ENCODE assay signal across 1 cellular context in the genomic region with DNA sequence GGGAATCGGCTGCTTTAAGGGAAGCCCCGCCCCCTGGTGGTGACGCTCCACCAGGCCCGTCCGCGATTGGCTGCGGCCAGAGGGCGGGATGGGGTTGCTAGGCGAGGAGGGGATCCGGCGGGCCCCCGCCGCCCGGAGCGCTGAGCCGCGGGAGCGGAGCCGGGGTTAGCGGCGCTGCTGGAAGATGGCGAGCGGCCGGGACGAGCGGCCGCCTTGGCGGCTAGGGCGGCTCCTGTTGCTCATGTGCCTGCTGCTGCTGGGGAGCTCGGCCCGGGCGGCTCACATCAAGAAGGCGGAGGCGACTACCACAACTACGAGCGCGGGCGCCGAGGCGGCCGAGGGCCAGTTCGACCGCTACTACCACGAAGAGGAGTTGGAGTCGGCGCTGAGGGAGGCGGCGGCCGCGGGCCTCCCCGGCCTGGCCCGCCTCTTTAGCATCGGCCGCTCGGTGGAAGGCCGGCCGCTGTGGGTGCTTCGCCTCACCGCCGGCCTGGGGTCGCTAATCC.
TF ChIP-seq lines count a peak whose summit lies in the region.

A gene (plus strand): TSS at position 131 of the 506 bp plus-strand sequence. CDS start 54 bp downstream, at position 185.

TF ChIP-seq in HepG2, 621 proteins besides CTCF, POLR2A, EP300 and RAD21 (continued from another document and continues in another):
- TF ChIP-seq ZNF546 (CRISPR knock-in tag; conservative IDR thresholded peaks at IDR 0.05) = peak; percentile 78; the same call in 1 of the 2 replicates
- TF ChIP-seq ZNF34 (CRISPR knock-in tag; IDR thresholded peaks at IDR 0.05; ENCODE audit: borderline replicate concordance) = no peak
- TF ChIP-seq ZNF383 (CRISPR knock-in tag; IDR thresholded peaks at IDR 0.05; ENCODE audit: borderline replicate concordance) = no peak
- TF ChIP-seq, protein P1, sequence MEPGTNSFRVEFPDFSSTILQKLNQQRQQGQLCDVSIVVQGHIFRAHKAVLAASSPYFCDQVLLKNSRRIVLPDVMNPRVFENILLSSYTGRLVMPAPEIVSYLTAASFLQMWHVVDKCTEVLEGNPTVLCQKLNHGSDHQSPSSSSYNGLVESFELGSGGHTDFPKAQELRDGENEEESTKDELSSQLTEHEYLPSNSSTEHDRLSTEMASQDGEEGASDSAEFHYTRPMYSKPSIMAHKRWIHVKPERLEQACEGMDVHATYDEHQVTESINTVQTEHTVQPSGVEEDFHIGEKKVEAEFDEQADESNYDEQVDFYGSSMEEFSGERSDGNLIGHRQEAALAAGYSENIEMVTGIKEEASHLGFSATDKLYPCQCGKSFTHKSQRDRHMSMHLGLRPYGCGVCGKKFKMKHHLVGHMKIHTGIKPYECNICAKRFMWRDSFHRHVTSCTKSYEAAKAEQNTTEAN (CRISPR knock-in tag; conservative IDR thresholded peaks at IDR 0.05) = 0 out of 2 replicates have a peak, but pooled peaks have one; percentile 43
- TF ChIP-seq, protein P2, sequence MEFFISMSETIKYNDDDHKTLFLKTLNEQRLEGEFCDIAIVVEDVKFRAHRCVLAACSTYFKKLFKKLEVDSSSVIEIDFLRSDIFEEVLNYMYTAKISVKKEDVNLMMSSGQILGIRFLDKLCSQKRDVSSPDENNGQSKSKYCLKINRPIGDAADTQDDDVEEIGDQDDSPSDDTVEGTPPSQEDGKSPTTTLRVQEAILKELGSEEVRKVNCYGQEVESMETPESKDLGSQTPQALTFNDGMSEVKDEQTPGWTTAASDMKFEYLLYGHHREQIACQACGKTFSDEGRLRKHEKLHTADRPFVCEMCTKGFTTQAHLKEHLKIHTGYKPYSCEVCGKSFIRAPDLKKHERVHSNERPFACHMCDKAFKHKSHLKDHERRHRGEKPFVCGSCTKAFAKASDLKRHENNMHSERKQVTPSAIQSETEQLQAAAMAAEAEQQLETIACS (CRISPR knock-in tag; IDR thresholded peaks at IDR 0.05) = no peak
- TF ChIP-seq TMF1 (CRISPR knock-in tag; IDR thresholded peaks at IDR 0.05; ENCODE audit: low read depth) = no peak
- TF ChIP-seq IKZF1 (IDR thresholded peaks at IDR 0.05) = no peak
- TF ChIP-seq, protein P3, sequence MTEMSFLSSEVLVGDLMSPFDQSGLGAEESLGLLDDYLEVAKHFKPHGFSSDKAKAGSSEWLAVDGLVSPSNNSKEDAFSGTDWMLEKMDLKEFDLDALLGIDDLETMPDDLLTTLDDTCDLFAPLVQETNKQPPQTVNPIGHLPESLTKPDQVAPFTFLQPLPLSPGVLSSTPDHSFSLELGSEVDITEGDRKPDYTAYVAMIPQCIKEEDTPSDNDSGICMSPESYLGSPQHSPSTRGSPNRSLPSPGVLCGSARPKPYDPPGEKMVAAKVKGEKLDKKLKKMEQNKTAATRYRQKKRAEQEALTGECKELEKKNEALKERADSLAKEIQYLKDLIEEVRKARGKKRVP (CRISPR knock-in tag; IDR thresholded peaks at IDR 0.05) = no peak
- TF ChIP-seq, protein P4, sequence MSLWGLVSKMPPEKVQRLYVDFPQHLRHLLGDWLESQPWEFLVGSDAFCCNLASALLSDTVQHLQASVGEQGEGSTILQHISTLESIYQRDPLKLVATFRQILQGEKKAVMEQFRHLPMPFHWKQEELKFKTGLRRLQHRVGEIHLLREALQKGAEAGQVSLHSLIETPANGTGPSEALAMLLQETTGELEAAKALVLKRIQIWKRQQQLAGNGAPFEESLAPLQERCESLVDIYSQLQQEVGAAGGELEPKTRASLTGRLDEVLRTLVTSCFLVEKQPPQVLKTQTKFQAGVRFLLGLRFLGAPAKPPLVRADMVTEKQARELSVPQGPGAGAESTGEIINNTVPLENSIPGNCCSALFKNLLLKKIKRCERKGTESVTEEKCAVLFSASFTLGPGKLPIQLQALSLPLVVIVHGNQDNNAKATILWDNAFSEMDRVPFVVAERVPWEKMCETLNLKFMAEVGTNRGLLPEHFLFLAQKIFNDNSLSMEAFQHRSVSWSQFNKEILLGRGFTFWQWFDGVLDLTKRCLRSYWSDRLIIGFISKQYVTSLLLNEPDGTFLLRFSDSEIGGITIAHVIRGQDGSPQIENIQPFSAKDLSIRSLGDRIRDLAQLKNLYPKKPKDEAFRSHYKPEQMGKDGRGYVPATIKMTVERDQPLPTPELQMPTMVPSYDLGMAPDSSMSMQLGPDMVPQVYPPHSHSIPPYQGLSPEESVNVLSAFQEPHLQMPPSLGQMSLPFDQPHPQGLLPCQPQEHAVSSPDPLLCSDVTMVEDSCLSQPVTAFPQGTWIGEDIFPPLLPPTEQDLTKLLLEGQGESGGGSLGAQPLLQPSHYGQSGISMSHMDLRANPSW (CRISPR knock-in tag; IDR thresholded peaks at IDR 0.05; ENCODE audit: borderline replicate concordance) = no peak
- TF ChIP-seq, protein P5, sequence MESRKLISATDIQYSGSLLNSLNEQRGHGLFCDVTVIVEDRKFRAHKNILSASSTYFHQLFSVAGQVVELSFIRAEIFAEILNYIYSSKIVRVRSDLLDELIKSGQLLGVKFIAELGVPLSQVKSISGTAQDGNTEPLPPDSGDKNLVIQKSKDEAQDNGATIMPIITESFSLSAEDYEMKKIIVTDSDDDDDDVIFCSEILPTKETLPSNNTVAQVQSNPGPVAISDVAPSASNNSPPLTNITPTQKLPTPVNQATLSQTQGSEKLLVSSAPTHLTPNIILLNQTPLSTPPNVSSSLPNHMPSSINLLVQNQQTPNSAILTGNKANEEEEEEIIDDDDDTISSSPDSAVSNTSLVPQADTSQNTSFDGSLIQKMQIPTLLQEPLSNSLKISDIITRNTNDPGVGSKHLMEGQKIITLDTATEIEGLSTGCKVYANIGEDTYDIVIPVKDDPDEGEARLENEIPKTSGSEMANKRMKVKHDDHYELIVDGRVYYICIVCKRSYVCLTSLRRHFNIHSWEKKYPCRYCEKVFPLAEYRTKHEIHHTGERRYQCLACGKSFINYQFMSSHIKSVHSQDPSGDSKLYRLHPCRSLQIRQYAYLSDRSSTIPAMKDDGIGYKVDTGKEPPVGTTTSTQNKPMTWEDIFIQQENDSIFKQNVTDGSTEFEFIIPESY (CRISPR knock-in tag; IDR thresholded peaks at IDR 0.05) = no peak
- no peak for TF ChIP-seq ONECUT2 (CRISPR knock-in tag; IDR thresholded peaks at IDR 0.05)
- TF ChIP-seq, protein P6, sequence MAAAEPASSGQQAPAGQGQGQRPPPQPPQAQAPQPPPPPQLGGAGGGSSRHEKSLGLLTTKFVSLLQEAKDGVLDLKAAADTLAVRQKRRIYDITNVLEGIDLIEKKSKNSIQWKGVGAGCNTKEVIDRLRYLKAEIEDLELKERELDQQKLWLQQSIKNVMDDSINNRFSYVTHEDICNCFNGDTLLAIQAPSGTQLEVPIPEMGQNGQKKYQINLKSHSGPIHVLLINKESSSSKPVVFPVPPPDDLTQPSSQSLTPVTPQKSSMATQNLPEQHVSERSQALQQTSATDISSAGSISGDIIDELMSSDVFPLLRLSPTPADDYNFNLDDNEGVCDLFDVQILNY (CRISPR knock-in tag; conservative IDR thresholded peaks at IDR 0.05) = no peak; the same call in 1 of the 2 replicates
- 0 out of 2 replicates have a peak, but pooled peaks have one; percentile 1 for TF ChIP-seq ZNF543 (CRISPR knock-in tag; IDR thresholded peaks at IDR 0.05)
- TF ChIP-seq, protein P7, sequence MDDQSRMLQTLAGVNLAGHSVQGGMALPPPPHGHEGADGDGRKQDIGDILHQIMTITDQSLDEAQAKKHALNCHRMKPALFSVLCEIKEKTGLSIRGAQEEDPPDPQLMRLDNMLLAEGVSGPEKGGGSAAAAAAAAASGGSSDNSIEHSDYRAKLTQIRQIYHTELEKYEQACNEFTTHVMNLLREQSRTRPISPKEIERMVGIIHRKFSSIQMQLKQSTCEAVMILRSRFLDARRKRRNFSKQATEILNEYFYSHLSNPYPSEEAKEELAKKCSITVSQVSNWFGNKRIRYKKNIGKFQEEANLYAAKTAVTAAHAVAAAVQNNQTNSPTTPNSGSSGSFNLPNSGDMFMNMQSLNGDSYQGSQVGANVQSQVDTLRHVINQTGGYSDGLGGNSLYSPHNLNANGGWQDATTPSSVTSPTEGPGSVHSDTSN (CRISPR knock-in tag; IDR thresholded peaks at IDR 0.05; ENCODE audit: borderline replicate concordance) = no peak
- TF ChIP-seq, protein P8, sequence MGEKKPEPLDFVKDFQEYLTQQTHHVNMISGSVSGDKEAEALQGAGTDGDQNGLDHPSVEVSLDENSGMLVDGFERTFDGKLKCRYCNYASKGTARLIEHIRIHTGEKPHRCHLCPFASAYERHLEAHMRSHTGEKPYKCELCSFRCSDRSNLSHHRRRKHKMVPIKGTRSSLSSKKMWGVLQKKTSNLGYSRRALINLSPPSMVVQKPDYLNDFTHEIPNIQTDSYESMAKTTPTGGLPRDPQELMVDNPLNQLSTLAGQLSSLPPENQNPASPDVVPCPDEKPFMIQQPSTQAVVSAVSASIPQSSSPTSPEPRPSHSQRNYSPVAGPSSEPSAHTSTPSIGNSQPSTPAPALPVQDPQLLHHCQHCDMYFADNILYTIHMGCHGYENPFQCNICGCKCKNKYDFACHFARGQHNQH (CRISPR knock-in tag; IDR thresholded peaks at IDR 0.05) = no peak
- TF ChIP-seq JUNB (CRISPR knock-in tag; IDR thresholded peaks at IDR 0.05; ENCODE audit: borderline replicate concordance) = no peak
- TF ChIP-seq JDP2 (CRISPR knock-in tag; IDR thresholded peaks at IDR 0.05; ENCODE audit: borderline replicate concordance) = no peak
- TF ChIP-seq ZNF251 (CRISPR knock-in tag; IDR thresholded peaks at IDR 0.05) = no peak
- no peak for TF ChIP-seq ZNF446 (CRISPR knock-in tag; IDR thresholded peaks at IDR 0.05)
- 0 out of 2 replicates have a peak, but pooled peaks have one; percentile 58 for TF ChIP-seq STAT5B (CRISPR knock-in tag; IDR thresholded peaks at IDR 0.05)
- TF ChIP-seq, protein P9, sequence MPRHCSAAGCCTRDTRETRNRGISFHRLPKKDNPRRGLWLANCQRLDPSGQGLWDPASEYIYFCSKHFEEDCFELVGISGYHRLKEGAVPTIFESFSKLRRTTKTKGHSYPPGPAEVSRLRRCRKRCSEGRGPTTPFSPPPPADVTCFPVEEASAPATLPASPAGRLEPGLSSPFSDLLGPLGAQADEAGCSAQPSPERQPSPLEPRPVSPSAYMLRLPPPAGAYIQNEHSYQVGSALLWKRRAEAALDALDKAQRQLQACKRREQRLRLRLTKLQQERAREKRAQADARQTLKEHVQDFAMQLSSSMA (CRISPR knock-in tag; IDR thresholded peaks at IDR 0.05) = no peak
- peak; percentile 63; the same call in 1 of the 3 replicates for TF ChIP-seq MXI1 (IDR thresholded peaks at IDR 0.05; ENCODE audit: borderline replicate concordance, low read depth, low read length)
- TF ChIP-seq, protein P10, sequence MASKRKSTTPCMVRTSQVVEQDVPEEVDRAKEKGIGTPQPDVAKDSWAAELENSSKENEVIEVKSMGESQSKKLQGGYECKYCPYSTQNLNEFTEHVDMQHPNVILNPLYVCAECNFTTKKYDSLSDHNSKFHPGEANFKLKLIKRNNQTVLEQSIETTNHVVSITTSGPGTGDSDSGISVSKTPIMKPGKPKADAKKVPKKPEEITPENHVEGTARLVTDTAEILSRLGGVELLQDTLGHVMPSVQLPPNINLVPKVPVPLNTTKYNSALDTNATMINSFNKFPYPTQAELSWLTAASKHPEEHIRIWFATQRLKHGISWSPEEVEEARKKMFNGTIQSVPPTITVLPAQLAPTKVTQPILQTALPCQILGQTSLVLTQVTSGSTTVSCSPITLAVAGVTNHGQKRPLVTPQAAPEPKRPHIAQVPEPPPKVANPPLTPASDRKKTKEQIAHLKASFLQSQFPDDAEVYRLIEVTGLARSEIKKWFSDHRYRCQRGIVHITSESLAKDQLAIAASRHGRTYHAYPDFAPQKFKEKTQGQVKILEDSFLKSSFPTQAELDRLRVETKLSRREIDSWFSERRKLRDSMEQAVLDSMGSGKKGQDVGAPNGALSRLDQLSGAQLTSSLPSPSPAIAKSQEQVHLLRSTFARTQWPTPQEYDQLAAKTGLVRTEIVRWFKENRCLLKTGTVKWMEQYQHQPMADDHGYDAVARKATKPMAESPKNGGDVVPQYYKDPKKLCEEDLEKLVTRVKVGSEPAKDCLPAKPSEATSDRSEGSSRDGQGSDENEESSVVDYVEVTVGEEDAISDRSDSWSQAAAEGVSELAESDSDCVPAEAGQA (IDR thresholded peaks at IDR 0.05; ENCODE audit: low read depth) = no peak
- TF ChIP-seq, protein P10 (CRISPR knock-in tag; IDR thresholded peaks at IDR 0.05; ENCODE audit: borderline replicate concordance) = 0 out of 2 replicates have a peak, but pooled peaks have one; percentile 16
- TF ChIP-seq NCOA2 (CRISPR knock-in tag; IDR thresholded peaks at IDR 0.05) = peak; percentile 26; the same call in 1 of the 2 replicates
- TF ChIP-seq, protein P11, sequence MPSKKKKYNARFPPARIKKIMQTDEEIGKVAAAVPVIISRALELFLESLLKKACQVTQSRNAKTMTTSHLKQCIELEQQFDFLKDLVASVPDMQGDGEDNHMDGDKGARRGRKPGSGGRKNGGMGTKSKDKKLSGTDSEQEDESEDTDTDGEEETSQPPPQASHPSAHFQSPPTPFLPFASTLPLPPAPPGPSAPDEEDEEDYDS (CRISPR knock-in tag; IDR thresholded peaks at IDR 0.05) = peak; percentile 94
- no peak for TF ChIP-seq SRSF4 (IDR thresholded peaks at IDR 0.05; ENCODE audit: low read depth, low read length, poor library complexity, severe bottlenecking)
- TF ChIP-seq ZSCAN30 (CRISPR knock-in tag; IDR thresholded peaks at IDR 0.05) = no peak
- TF ChIP-seq HNRNPUL1 (IDR thresholded peaks at IDR 0.05; ENCODE audit: low read depth, low read length) = no peak
